Comparison of ENCODE assay signal across 8 cellular contexts in genomic region chr19:11137542-11138384, GRCh38. TPM values are rescaled to one million over a fixed set of nuclear protein-coding genes. Genes with fewer than 3 reads are reported as not detected.
DNase-seq lines count a peak whose midpoint lies in the region; ATAC-seq, FAIRE-seq and TF ChIP-seq lines count a peak whose summit lies in the region.

No MANE protein-coding gene starts in this region.

- H3K4me1 ChIP-seq in ES-I3 (ENCODE audit: insufficient read depth, low read length), result peaks cover 17% of the 10 kb centered on the region
- peaks cover 25 to 65% (median 49%) of the 10 kb centered on the region in 9 donors for H3K4me1 ChIP-seq in heart right ventricle
- peaks cover 23% of the 10 kb centered on the region for H3K4me1 ChIP-seq in ovary (ENCODE audit: insufficient read depth)

- TF ChIP-seq POLR2A in ovary (IDR thresholded peaks at IDR 0.05), result no peak

- FAIRE-seq in urothelium cell line (lab: Jason Lieb, UNC), result no peak

- peak; percentile 68 to 92 (median 79) for TF ChIP-seq CTCF in heart right ventricle (IDR thresholded peaks at IDR 0.05)
- peak; percentile 77 to 97 (median 96) for TF ChIP-seq CTCF in ovary (IDR thresholded peaks at IDR 0.05)

- no peak for TF ChIP-seq EP300 in ovary (IDR thresholded peaks at IDR 0.05)

- 2 to 4% methylated on average over 28 of the region's 28 CpGs for WGBS in heart right ventricle, 2 donors
- 1 to 3% (median 1%) methylated on average over 28 of the region's 28 CpGs for WGBS in ovary, 3 donors

- H3K36me3 ChIP-seq in ES-I3 (ENCODE audit: insufficient read depth, low read length) (no peaks in the 10 kb centered on the region), heart right ventricle (peaks cover 0 to 14% (median 0%) of the 10 kb centered on the region in 9 donors), ovary (no peaks in the 10 kb centered on the region)

- H3K4me3 ChIP-seq in heart right ventricle, result peak overlapping the region in 9 of 10 donors; percentile 4 to 46 (median 29)
- peak overlapping the region; percentile 32 for H3K4me3 ChIP-seq in ovary

- H3K9ac ChIP-seq in ES-I3 (ENCODE audit: low read depth, low read length), result peak overlapping the region; percentile 44

- peak; percentile 78 for DNase-seq in NCI-H128 (lab: John Stamatoyannopoulos, UW; ENCODE audit: unreplicated experiment)
- peak; percentile 35 for DNase-seq in T follicular helper cell (ENCODE audit: low read depth)
- DNase-seq in amniotic stem cell (lab: John Stamatoyannopoulos, UW), result peak; percentile 76
- DNase-seq in heart right ventricle, result peak; percentile 79 to 90
- DNase-seq in ovary, result peak; percentile 89 to 91 (median 90)
- peak; percentile 71 for DNase-seq in urothelium cell line (ENCODE audit: low spot score)

- H3K9me3 ChIP-seq in ES-I3 (ENCODE audit: control insufficient read depth, insufficient read depth, low read length), result no peaks in the 10 kb centered on the region
- peaks cover 0 to 3% (median 0%) of the 10 kb centered on the region in 11 donors for H3K9me3 ChIP-seq in heart right ventricle
- no peaks in the 10 kb centered on the region for H3K9me3 ChIP-seq in ovary

- ATAC-seq in heart right ventricle (peak; percentile 55 to 67 (median 59)), HG02973 (IDR thresholded peaks at IDR 0.05; ENCODE audit: unreplicated experiment) (no peak)

- H3K27me3 ChIP-seq in heart right ventricle (no peaks in the 10 kb centered on the region), ovary (no peaks in the 10 kb centered on the region)

- intact Hi-C loops in heart right ventricle (cut with DNase I), result loop anchor here (1.0 to 10.0 kb wide), 8 partner anchors 59 to 207 kb away; partner anchors contain the start of genes CCDC159 (in 1 of the 10), KANK2 (in 1 of the 10) and TMEM205 (in 1 of the 10)
- intact Hi-C loops in ovary (cut with DNase I), result loop anchor here (1.0 to 2.0 kb wide), 3 partner anchors 66 to 67 kb away; no protein-coding TSS in a partner anchor

- H3K27ac ChIP-seq in heart right ventricle, result peak overlapping the region; percentile 84 to 97 (median 94)
- H3K27ac ChIP-seq in ovary, result peak overlapping the region; percentile 85 to 88

RNA-seq across cellular contexts. Expression of gene SPC24, which starts 17.8 kb away (rescaled TPM):
- 1 to 10 TPM; 1.6 to 8.5 (median 3.2) TPM for total RNA-seq in heart right ventricle
- polyA plus RNA-seq in heart right ventricle, result 1 to 10 TPM in 1 of 2 donors, under 1 TPM in 1; 0.93 to 5.9 TPM
- total RNA-seq in ovary, result 1 to 10 TPM in 4 of 7 donors, under 1 TPM in 2, not detected in 1; 0.93 to 2.7 (median 1.0) TPM
- under 1 TPM; 0.47 to 0.78 TPM for polyA plus RNA-seq in ovary

RNA-seq across cellular contexts. Expression of gene LDLR, which starts 48.5 kb away (rescaled TPM):
- 10 to 100 TPM in 8 of 10 donors, 1 to 10 TPM in 2; 4.5 to 76.1 (median 16.4) TPM for total RNA-seq in heart right ventricle
- 10 to 100 TPM in 1 of 2 donors, 1 to 10 TPM in 1; 7.4 to 24.1 TPM for polyA plus RNA-seq in heart right ventricle
- 100 to 1,000 TPM in 5 of 7 donors, 10 to 100 TPM in 2; 54.2 to 436 (median 141) TPM for total RNA-seq in ovary
- polyA plus RNA-seq in ovary, result 100 to 1,000 TPM in 1 of 2 donors, 10 to 100 TPM in 1; 31.1 to 205 TPM

RNA-seq across cellular contexts. Expression of gene KANK2, which starts 59.6 kb away (rescaled TPM):
- total RNA-seq in heart right ventricle (100 to 1,000 TPM; 243 to 355 (median 307) TPM), ovary (100 to 1,000 TPM; 238 to 642 (median 479) TPM)
- polyA plus RNA-seq in heart right ventricle (100 to 1,000 TPM; 165 to 226 TPM), ovary (100 to 1,000 TPM; 289 to 433 TPM)

Comparison
In these comparisons a context has a peak if more than half of its experiments do, and no peak if none do; other contexts are left out.
1. DNase-seq: peak in every context shown above with its lines; median percentile 90 in ovary; 84 in heart right ventricle; 78 in NCI-H128; 76 in amniotic stem cell; 71 in urothelium cell line; 35 in T follicular helper cell.